Comparison of ENCODE assay signal across 9 cellular contexts in the genomic region with DNA sequence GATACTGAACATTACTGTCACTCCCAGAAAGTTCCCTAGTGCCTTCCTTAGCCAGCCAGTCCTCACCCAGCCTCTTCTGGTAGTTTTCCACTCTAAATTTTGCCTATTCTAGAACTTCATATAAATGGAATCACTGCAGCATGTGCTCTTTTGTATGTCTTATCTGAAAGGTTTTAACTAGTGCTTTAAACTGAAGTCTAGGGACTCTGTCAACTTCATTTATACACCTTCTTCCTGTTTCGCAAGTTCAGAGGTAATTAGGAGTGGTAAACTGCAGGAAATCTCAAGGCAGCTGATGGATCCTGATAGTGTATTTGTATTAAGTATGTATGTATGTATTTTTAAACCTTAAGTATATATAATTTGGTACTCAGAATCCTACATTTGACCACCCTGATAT.
A peak's percentile ranks its signal among the peaks of the same experiment; 100 is the strongest.
DNase-seq lines count a peak whose midpoint lies in the region; ATAC-seq lines count a peak whose summit lies in the region.
"Had no signal": no experiment of that assay in that cellular context is flagged by ENCODE, and none has a peak within 500 bp of the region (broad histone marks: within the 10 kb centered on the region; RNA-seq: fewer than 3 reads in every experiment).

No MANE protein-coding gene starts in this region.

- H3K4me1 ChIP-seq in duodenal mucosa (ENCODE audit: control insufficient read depth in 1 of 2, insufficient read depth in 2 of 2, low read length in 2 of 2) (peaks cover 64 to 78% of the 10 kb centered on the region in 2 donors), muscle layer of duodenum (ENCODE audit: control insufficient read depth in 1 of 2, insufficient read depth in 2 of 2, low read length in 2 of 2) (peaks cover 56 to 88% of the 10 kb centered on the region in 2 donors), urinary bladder (ENCODE audit: insufficient read depth) (peaks cover 2% of the 10 kb centered on the region)

- H3K4me3 ChIP-seq in duodenal mucosa (ENCODE audit: low read depth in 1 of 2, low read length in 2 of 2) (no peak overlapping the region), muscle layer of duodenum (ENCODE audit: low read depth in 1 of 2, low read length in 2 of 2) (no peak overlapping the region), urinary bladder (ENCODE audit: low read depth, low read length) (no peak overlapping the region)

- H3K9ac ChIP-seq in duodenal mucosa (ENCODE audit: low read depth in 1 of 2, low read length in 2 of 2), result no peak overlapping the region

- H3K36me3 ChIP-seq in duodenal mucosa (ENCODE audit: control insufficient read depth in 1 of 2, insufficient read depth in 2 of 2, low read length in 2 of 2) (peaks cover 10 to 27% of the 10 kb centered on the region in 2 donors), muscle layer of duodenum (ENCODE audit: control insufficient read depth in 1 of 2, insufficient read depth in 2 of 2, low read length in 2 of 2) (no peaks in the 10 kb centered on the region), urinary bladder (ENCODE audit: insufficient read depth) (no peaks in the 10 kb centered on the region)

- DNase-seq in NCI-H510A treated with DMSO at 0.1 percent for 48 hours (lab: John Stamatoyannopoulos, UW) (peak; percentile 40), NCI-H510A (lab: John Stamatoyannopoulos, UW) (no peak), mesenteric fat pad (ENCODE audit: low spot score) (no peak)
- DNase-seq: NCI-H446 treated with DMSO at 0.1 percent for 48 hours had no signal

- H3K27ac ChIP-seq in duodenal mucosa (ENCODE audit: low read depth, low read length), result peak overlapping the region; percentile 6
- H3K27ac ChIP-seq in muscle layer of duodenum (ENCODE audit: low read length), result peak overlapping the region; percentile 82
- H3K27ac ChIP-seq in urinary bladder (ENCODE audit: low read depth), result peak overlapping the region; percentile 23

- H3K9me3 ChIP-seq in duodenal mucosa (ENCODE audit: control insufficient read depth in 1 of 2, low read length in 2 of 2) (no peaks in the 10 kb centered on the region), muscle layer of duodenum (ENCODE audit: control insufficient read depth in 1 of 2, low read length in 2 of 2) (no peaks in the 10 kb centered on the region)

- H3K27me3 ChIP-seq in duodenal mucosa (ENCODE audit: control insufficient read depth in 1 of 2, insufficient read depth in 2 of 2, low read length in 2 of 2) (no peaks in the 10 kb centered on the region), muscle layer of duodenum (ENCODE audit: low read depth, low read length) (no peaks in the 10 kb centered on the region)

- ATAC-seq in HG03280 (IDR thresholded peaks at IDR 0.05; ENCODE audit: unreplicated experiment) (no peak), HG02981 (IDR thresholded peaks at IDR 0.05; ENCODE audit: unreplicated experiment) (no peak)

- 76% methylated on average over 1 of the region's 1 CpG for WGBS in urinary bladder

Comparison
In these comparisons a context has a peak if more than half of its experiments do, and no peak if none do; other contexts are left out.
1. H3K27ac ChIP-seq: peak in every context shown above with its lines; median percentile 82 in muscle layer of duodenum; 23 in urinary bladder; 6 in duodenal mucosa.